8 cellular contexts compared by ENCODE assay signal in the genomic region with DNA sequence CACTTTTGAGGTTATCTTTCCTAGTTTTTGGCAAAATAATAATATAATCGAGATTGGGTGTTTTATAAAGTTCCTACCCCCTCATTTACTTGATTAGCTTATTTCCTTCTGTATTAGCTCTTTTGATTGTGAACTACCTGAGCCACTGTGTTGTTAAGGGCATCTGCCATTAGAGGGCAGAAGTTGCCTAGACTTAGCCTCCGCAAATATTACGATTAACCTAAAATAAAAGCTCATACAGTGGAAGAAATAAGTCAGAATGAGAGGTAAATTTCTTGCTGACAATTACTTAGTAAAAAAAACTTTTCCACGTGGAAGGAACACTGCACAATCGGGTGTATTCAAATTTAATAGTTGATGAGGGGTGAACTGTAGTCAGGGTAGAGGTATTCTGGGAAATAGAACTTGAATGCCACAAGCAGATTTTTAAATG. TPM values are rescaled to one million over a fixed set of nuclear protein-coding genes. Genes with fewer than 3 reads are reported as not detected.
DNase-seq lines count a peak whose midpoint lies in the region; ATAC-seq and TF ChIP-seq lines count a peak whose summit lies in the region.

No MANE protein-coding gene starts in this region.

- H3K9me3 ChIP-seq in SJSA1 (replicated peaks): no peaks in the 10 kb centered on the region

- intact Hi-C loops in MCF 10A (cut with micrococcal nuclease): loop anchor here (1.0 to 10.0 kb wide), 7 partner anchors 18 to 590 kb away; a partner anchor contains a TSS

- ATAC-seq in GM18505 (IDR thresholded peaks at IDR 0.05; ENCODE audit: unreplicated experiment): no peak

- peaks cover 72% of the 10 kb centered on the region for H3K36me3 Mint-ChIP-seq in MCF 10A (ENCODE audit: insufficient read depth, unreplicated experiment)

- no peak overlapping the region for H3K4me3 ChIP-seq in Jurkat, Clone E6-1 (ENCODE audit: low read length)
- H3K4me3 ChIP-seq in SJSA1 (peak overlapping the region; percentile 98), kidney epithelial cell (ENCODE audit: low read depth, low read length) (peak overlapping the region; percentile 77)

- TF ChIP-seq POLR2A in GM18505 (IDR thresholded peaks at IDR 0.05; ENCODE audit: borderline replicate concordance, extremely low read depth, insufficient read depth, insufficient read length): no peak

- CTCF ChIA-PET in MCF 10A (lab: Yijun Ruan, JAX): interaction anchor here (0.5 to 6.9 kb wide), 73 partner anchors 10 to 1693 kb away, joined by 3 to 134 read pairs (median 4); a partner anchor contains a TSS

- H3K36me3 ChIP-seq in SJSA1: peaks cover 68% of the 10 kb centered on the region
- H3K36me3 ChIP-seq in kidney epithelial cell (ENCODE audit: control insufficient read depth, insufficient read depth, low read length): no peaks in the 10 kb centered on the region

- TF ChIP-seq CTCF in MCF 10A (IDR thresholded peaks at IDR 0.05; ENCODE audit: unreplicated experiment) (peak; percentile 76), kidney epithelial cell (IDR thresholded peaks at IDR 0.05; ENCODE audit: insufficient read depth, low read length, poor library complexity, severe bottlenecking) (peak; percentile 76)

- H3K27ac ChIP-seq in SJSA1: no peak overlapping the region

- BruUV-seq in MCF 10A (replicated peaks; lab: Mats Ljungman, UMichigan): no TSS peak

- no peaks in the 10 kb centered on the region for H3K9me3 Mint-ChIP-seq in MCF 10A (ENCODE audit: unreplicated experiment)

- H3K27me3 ChIP-seq in SJSA1 (replicated peaks) (no peaks in the 10 kb centered on the region), kidney epithelial cell (ENCODE audit: control insufficient read depth, insufficient read depth, low read length) (no peaks in the 10 kb centered on the region)

- POLR2A ChIA-PET in MCF 10A (lab: Yijun Ruan, JAX): interaction anchor here (0.7 to 7.2 kb wide), 32 partner anchors 9 to 639 kb away, joined by 3 to 153 read pairs (median 5); a partner anchor contains a TSS

- H3K4me3 Mint-ChIP-seq in MCF 10A (ENCODE audit: unreplicated experiment): peak overlapping the region; percentile 100

- H3K27me3 Mint-ChIP-seq in MCF 10A (ENCODE audit: insufficient read depth, unreplicated experiment): no peaks in the 10 kb centered on the region

- DNase-seq in NCI-H2107 treated with DMSO at 0.1 percent for 48 hours (lab: John Stamatoyannopoulos, UW; ENCODE audit: unreplicated experiment) (peak; percentile 43), NCI-H2107 (lab: John Stamatoyannopoulos, UW) (no peak), SJSA1 (ENCODE audit: low read depth in 1 of 2, low spot score in 2 of 2) (peak in 1 of 2 experiments; percentile 63), MCF 10A (ENCODE audit: unreplicated experiment) (peak; percentile 89), kidney epithelial cell (ENCODE audit: low read depth) (no peak)
- DNase-seq in Jurkat, Clone E6-1 (ENCODE audit: low read depth, low spot score): peak; percentile 46
- peak; percentile 28 to 46 for DNase-seq in stimulated activated CD8-positive, alpha-beta memory T cell treated with anti-CD3 and anti-CD28 coated beads, Interleukin-7, amount 100 ng/mL, for 4 hours (ENCODE audit: low read depth in 2 of 2)

- peaks cover 43% of the 10 kb centered on the region for H3K4me1 Mint-ChIP-seq in MCF 10A (ENCODE audit: insufficient read depth, unreplicated experiment)

- H3K4me1 ChIP-seq in SJSA1 (replicated peaks): peaks cover 18% of the 10 kb centered on the region

- H3K27ac Mint-ChIP-seq in MCF 10A (ENCODE audit: low read depth, unreplicated experiment): peak overlapping the region; percentile 99

RNA-seq across cellular contexts. Expression of a gene that starts 2.3 kb away (rescaled TPM):
- 949 TPM for polyA plus RNA-seq in Jurkat, Clone E6-1 (2012; ENCODE audit: insufficient read depth, insufficient read length)
- total RNA-seq in SJSA1 (2014; rRNA removed; shearing (Covaris generic)): 310 and 399 TPM in 2 replicates
- 635 and 710 TPM in 2 replicates for total RNA-seq in MCF 10A (2022)
- 353 and 462 TPM in 2 replicates for total RNA-seq in kidney epithelial cell

Comparison
In these comparisons a context has a peak if more than half of its experiments do, and no peak if none do; other contexts are left out.
1. DNase-seq: peak in NCI-H2107 treated with DMSO at 0.1 percent for 48 hours (single experiment), Jurkat, Clone E6-1 (single experiment), MCF 10A (single experiment) and stimulated activated CD8-positive, alpha-beta memory T cell treated with anti-CD3 and anti-CD28 coated beads, Interleukin-7, amount 100 ng/mL, for 4 hours (2 of 2); none in NCI-H2107 (single experiment) and kidney epithelial cell (single experiment).